27 cellular contexts compared by ENCODE assay signal in genomic region chr22:30535182-30535581, GRCh38. TPM values are rescaled to one million over a fixed set of nuclear protein-coding genes. Genes with fewer than 3 reads are reported as not detected.
"Had no signal": no experiment of that assay in that cellular context is flagged by ENCODE, and none has a peak within 500 bp of the region (broad histone marks: within the 10 kb centered on the region; RNA-seq: fewer than 3 reads in every experiment).

No MANE protein-coding gene starts in this region.

- H2AFZ ChIP-seq: hepatocyte had no signal

- H3K27ac ChIP-seq: gastrocnemius medialis, hepatocyte, prostate gland, right atrium auricular region, testis, tibial artery had no signal

- H3K4me3 ChIP-seq: gastrocnemius medialis, hepatocyte, mucosa of descending colon, prostate gland, right atrium auricular region, smooth muscle cell, testis, tibial artery had no signal

- ATAC-seq: effector memory CD8-positive, alpha-beta T cell; gastrocnemius medialis; left lobe of liver; mucosa of descending colon; natural killer cell treated with Interleukin-12 subunit alpha and Interleukin-12 subunit beta and Interleukin-15 and Interleukin-18, amount 100 ng/mL, for 72 hours; sciatic nerve; stimulated activated naive CD8-positive, alpha-beta T cell treated with anti-CD3 and anti-CD28 coated beads, Interleukin-15, Interleukin-2, amounts not matched to agents 100 U/mL and 50 U/mL, for 24 hours had no signal

- H3K27me3 ChIP-seq: gastrocnemius medialis, hepatocyte, right atrium auricular region, testis had no signal

- H3K9me3 ChIP-seq: gastrocnemius medialis, mucosa of descending colon, prostate gland, right atrium auricular region, testis, tibial artery had no signal

- H3K36me3 ChIP-seq: gastrocnemius medialis, prostate gland, right atrium auricular region, tibial artery had no signal

- H3K4me1 ChIP-seq: gastrocnemius medialis, prostate gland, right atrium auricular region, tibial artery had no signal

- H3K4me2 ChIP-seq: hepatocyte, smooth muscle cell had no signal

- H3K79me2 ChIP-seq: hepatocyte had no signal

- DNase-seq: cortex of kidney; effector memory CD8-positive, alpha-beta T cell; gastrocnemius medialis; head of caudate nucleus; kidney; mesenchymal stem cell; naive B cell; stimulated activated CD4-positive, alpha-beta T cell treated with anti-CD3 and anti-CD28 coated beads, Interleukin-12 subunit alpha, Interleukin-12 subunit beta, amount 100 ng/mL, for 4 hours; stimulated activated CD4-positive, alpha-beta T cell treated with anti-CD3 and anti-CD28 coated beads, Interleukin-1b, Interleukin-23, amount 100 ng/mL, for 48 hours; stimulated activated CD4-positive, alpha-beta T cell treated with anti-CD3 and anti-CD28 coated beads, Interleukin-4, amount 100 ng/mL, for 1 hour; stimulated activated CD8-positive, alpha-beta memory T cell treated with anti-CD3 and anti-CD28 coated beads, Interleukin-4, amount 100 ng/mL, for 48 hours; stimulated activated naive CD8-positive, alpha-beta T cell treated with anti-CD3 and anti-CD28 coated beads, Interleukin-15, Interleukin-2, amounts not matched to agents 100 U/mL and 50 U/mL, for 24 hours; substantia nigra; testis; tibial artery had no signal

RNA-seq across cellular contexts. Expression of gene SEC14L6, which starts 11.4 kb away (rescaled TPM):
- total RNA-seq: gastrocnemius medialis; lung microvascular endothelial cell; natural killer cell treated with Interleukin-12 subunit alpha and Interleukin-12 subunit beta and Interleukin-15 and Interleukin-18, amount 100 ng/mL, for 72 hours had no signal
- polyA plus RNA-seq: hepatocyte, smooth muscle cell had no signal

RNA-seq across cellular contexts. Expression of gene SEC14L4, which starts 29.7 kb away (rescaled TPM):
- total RNA-seq: glomerular endothelial cell; hepatocyte; lung microvascular endothelial cell; mucosa of descending colon; natural killer cell treated with Interleukin-12 subunit alpha and Interleukin-12 subunit beta and Interleukin-15 and Interleukin-18, amount 100 ng/mL, for 72 hours; osteocyte; right atrium auricular region; smooth muscle cell had no signal
- polyA plus RNA-seq: hepatocyte, smooth muscle cell had no signal

RNA-seq across cellular contexts. Expression of gene GAL3ST1, which starts 39.3 kb away (rescaled TPM):
- total RNA-seq: dermis microvascular lymphatic vessel endothelial cell; glomerular endothelial cell; natural killer cell treated with Interleukin-12 subunit alpha and Interleukin-12 subunit beta and Interleukin-15 and Interleukin-18, amount 100 ng/mL, for 72 hours; smooth muscle cell had no signal
